10 cellular contexts compared by ENCODE assay signal in the genomic region with DNA sequence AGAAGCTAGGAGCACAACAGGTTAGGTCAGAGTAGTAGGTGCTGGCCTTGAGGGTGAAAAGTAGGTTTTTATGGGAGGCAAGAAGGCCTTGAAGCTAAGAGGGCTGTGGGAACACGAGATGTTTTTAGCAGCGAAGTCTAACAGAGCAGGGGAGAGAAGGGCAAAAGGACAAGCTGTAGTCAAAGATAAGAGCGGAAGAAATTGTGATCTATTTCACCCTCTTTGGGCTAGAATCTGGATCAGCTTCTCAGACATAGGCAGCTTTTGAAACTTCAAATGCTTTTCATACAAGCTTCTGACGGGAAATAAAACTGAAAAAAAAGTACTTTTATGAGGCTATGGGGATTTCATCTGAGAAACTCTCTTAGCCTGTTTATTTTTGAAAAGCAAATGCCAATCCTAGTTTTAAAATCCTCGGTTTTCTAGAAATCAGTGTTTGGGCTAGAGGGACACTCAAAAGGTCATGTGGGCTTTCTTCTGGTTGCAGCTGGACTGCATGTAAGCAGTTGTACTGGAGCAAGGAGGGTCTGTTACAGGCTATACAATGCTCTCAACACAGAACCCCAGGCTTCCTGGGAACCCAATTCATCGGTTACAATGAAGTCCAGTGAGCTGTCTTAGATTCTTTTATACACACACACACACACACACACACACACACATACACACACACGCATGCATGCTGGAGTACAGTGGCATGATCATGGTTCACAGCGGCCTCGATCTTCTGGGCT.
DNase-seq lines count a peak whose midpoint lies in the region; ATAC-seq, FAIRE-seq and TF ChIP-seq lines count a peak whose summit lies in the region.
"Had no signal": no experiment of that assay in that cellular context is flagged by ENCODE, and none has a peak within 500 bp of the region (broad histone marks: within the 10 kb centered on the region; RNA-seq: fewer than 3 reads in every experiment).

No MANE protein-coding gene starts in this region.

- H3K4me1 Mint-ChIP-seq in activated T-cell treated with anti-CD3 and anti-CD28 coated beads, Interleukin-2, amount 50 U/mL, for 72 hours (ENCODE audit: low read depth): peaks cover 98% of the 10 kb centered on the region
- peaks cover 57% of the 10 kb centered on the region for H3K4me1 Mint-ChIP-seq in mesothelial cell of epicardium

- peak overlapping the region; percentile 61 to 81 for H3K27ac ChIP-seq in testis

- ATAC-seq in activated T-cell treated with anti-CD3 and anti-CD28 coated beads, Interleukin-2, amount 50 U/mL, for 72 hours (replicated peaks in 1 of 2): no peak
- no peak for ATAC-seq in HG02759 (IDR thresholded peaks at IDR 0.05; ENCODE audit: unreplicated experiment)

- H3K4me3 ChIP-seq in adipocyte (ENCODE audit: low read length): no peak overlapping the region
- H3K4me3 ChIP-seq in testis: no peak overlapping the region

- H3K36me3 Mint-ChIP-seq in activated T-cell treated with anti-CD3 and anti-CD28 coated beads, Interleukin-2, amount 50 U/mL, for 72 hours (ENCODE audit: insufficient read depth in 2 of 2): peaks cover 6 to 8% of the 10 kb centered on the region in 2 donors
- peaks cover 3% of the 10 kb centered on the region for H3K36me3 Mint-ChIP-seq in mesothelial cell of epicardium

- no peak for DNase-seq in activated T-cell treated with anti-CD3 and anti-CD28 coated beads, Interleukin-2, amount 50 U/mL, for 72 hours
- no peak for DNase-seq in activated T-cell treated with anti-CD3 and anti-CD28 coated beads, Interleukin-2, amount 50 U/mL, for 48 hours
- no peak for DNase-seq in adipocyte (ENCODE audit: low read depth)
- DNase-seq in mesothelial cell of epicardium (ENCODE audit: low spot score in 2 of 2, unreplicated experiment in 2 of 2): no peak
- no peak for DNase-seq in testis
- no peak for DNase-seq in NCI-H2107 treated with DMSO at 0.1 percent for 48 hours (lab: John Stamatoyannopoulos, UW; ENCODE audit: unreplicated experiment)
- DNase-seq in D721Med (ENCODE audit: insufficient read length, low spot score): no peak
- DNase-seq: NCI-H2081 treated with DMSO at 0.1 percent for 48 hours had no signal

- peaks cover 59% of the 10 kb centered on the region for H3K4me1 ChIP-seq in adipocyte (ENCODE audit: control insufficient read depth, insufficient read depth, low read length)
- peaks cover 89% of the 10 kb centered on the region for H3K4me1 ChIP-seq in testis

- H3K27me3 Mint-ChIP-seq in activated T-cell treated with anti-CD3 and anti-CD28 coated beads, Interleukin-2, amount 50 U/mL, for 72 hours (ENCODE audit: low read depth): no peaks in the 10 kb centered on the region
- no peaks in the 10 kb centered on the region for H3K27me3 Mint-ChIP-seq in mesothelial cell of epicardium (ENCODE audit: low read depth)

- H3K27me3 ChIP-seq in adipocyte (replicated peaks; ENCODE audit: control insufficient read depth, insufficient read depth, low read length) (no peaks in the 10 kb centered on the region), testis (no peaks in the 10 kb centered on the region)

- peak overlapping the region; percentile 34 for H3K9ac ChIP-seq in adipocyte (ENCODE audit: low read length)

- TF ChIP-seq POLR2A in testis (IDR thresholded peaks at IDR 0.05): no peak

- H3K4me3 Mint-ChIP-seq in activated T-cell treated with anti-CD3 and anti-CD28 coated beads, Interleukin-2, amount 50 U/mL, for 72 hours: peak overlapping the region; percentile 39 to 65
- H3K4me3 Mint-ChIP-seq in mesothelial cell of epicardium: no peak overlapping the region

- TF ChIP-seq CTCF in mesothelial cell of epicardium (IDR thresholded peaks at IDR 0.05; ENCODE audit: unreplicated experiment) (no peak), testis (IDR thresholded peaks at IDR 0.05) (no peak), D721Med (IDR thresholded peaks at IDR 0.05; ENCODE audit: insufficient read depth, missing control alignments) (no peak)

- no peak for FAIRE-seq in D721Med (lab: Jason Lieb, UNC)
- FAIRE-seq: colon had no signal

- peak overlapping the region; percentile 11 for H3K27ac Mint-ChIP-seq in activated T-cell treated with anti-CD3 and anti-CD28 coated beads, Interleukin-2, amount 50 U/mL, for 72 hours
- H3K27ac Mint-ChIP-seq in mesothelial cell of epicardium: peak overlapping the region; percentile 43

- no peaks in the 10 kb centered on the region for H3K9me3 Mint-ChIP-seq in activated T-cell treated with anti-CD3 and anti-CD28 coated beads, Interleukin-2, amount 50 U/mL, for 72 hours
- no peaks in the 10 kb centered on the region for H3K9me3 Mint-ChIP-seq in mesothelial cell of epicardium

- H3K36me3 ChIP-seq in adipocyte (ENCODE audit: control insufficient read depth, insufficient read depth, low read length, severe bottlenecking) (peaks cover 30% of the 10 kb centered on the region), testis (ENCODE audit: low read depth, missing control alignments) (no peaks in the 10 kb centered on the region)

- no peaks in the 10 kb centered on the region for H3K9me3 ChIP-seq in adipocyte (ENCODE audit: control insufficient read depth, low read length)
- no peaks in the 10 kb centered on the region for H3K9me3 ChIP-seq in testis

- intact Hi-C loops in testis (cut with DNase I; ENCODE audit: low total_unique reads): no loop called here

- WGBS in testis, 2 donors: 58 to 70% methylated on average over 9 of the region's 9 CpGs
